1 cellular context compared by ENCODE assay signal in the genomic region with DNA sequence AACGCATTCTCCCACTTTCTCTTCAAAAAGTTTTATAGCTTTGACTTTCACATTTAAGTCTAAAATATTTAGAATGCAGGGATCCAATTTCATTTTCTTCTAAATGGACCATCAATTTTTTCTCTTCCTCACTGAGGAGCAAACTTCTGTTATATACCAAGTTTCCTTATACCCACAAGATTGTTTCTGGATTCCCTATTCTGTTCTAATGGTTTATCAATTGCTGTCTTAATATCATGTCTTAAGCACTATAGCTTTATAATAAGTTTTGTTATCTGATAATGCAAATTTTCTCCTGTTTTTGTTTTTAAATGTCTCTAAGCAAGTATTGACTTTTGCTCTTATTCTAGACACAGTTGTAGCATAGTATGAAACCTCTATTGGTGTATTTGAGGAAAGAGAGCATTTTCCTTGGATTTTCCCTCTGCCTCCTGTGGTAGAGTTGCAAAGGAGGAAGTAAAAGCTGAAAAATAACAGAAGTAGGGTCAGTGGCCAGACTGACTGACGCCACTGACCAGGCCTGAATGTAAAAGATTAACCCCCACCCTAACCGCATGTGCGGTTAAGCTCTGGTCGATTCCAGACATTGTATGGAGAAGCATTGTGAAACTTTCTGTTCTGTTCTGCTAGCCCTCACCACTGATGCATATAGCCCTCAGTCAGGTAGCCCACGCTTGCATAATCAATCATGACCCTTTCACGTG.
TF ChIP-seq lines count a peak whose summit lies in the region.

No MANE protein-coding gene starts in this region.

TF ChIP-seq in K562, 482 proteins besides CTCF, POLR2A, EP300 and RAD21 (continued from another document and continues in another):
- TF ChIP-seq, protein P1, sequence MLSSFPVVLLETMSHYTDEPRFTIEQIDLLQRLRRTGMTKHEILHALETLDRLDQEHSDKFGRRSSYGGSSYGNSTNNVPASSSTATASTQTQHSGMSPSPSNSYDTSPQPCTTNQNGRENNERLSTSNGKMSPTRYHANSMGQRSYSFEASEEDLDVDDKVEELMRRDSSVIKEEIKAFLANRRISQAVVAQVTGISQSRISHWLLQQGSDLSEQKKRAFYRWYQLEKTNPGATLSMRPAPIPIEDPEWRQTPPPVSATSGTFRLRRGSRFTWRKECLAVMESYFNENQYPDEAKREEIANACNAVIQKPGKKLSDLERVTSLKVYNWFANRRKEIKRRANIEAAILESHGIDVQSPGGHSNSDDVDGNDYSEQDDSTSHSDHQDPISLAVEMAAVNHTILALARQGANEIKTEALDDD (IDR thresholded peaks at IDR 0.05) = peak; percentile 95
- TF ChIP-seq MYNN (IDR thresholded peaks at IDR 0.05) = peak; percentile 64; the same call in 1 of the 2 replicates
- TF ChIP-seq MYNN (CRISPR knock-in tag; IDR thresholded peaks at IDR 0.05) = no peak
- TF ChIP-seq, protein P2, sequence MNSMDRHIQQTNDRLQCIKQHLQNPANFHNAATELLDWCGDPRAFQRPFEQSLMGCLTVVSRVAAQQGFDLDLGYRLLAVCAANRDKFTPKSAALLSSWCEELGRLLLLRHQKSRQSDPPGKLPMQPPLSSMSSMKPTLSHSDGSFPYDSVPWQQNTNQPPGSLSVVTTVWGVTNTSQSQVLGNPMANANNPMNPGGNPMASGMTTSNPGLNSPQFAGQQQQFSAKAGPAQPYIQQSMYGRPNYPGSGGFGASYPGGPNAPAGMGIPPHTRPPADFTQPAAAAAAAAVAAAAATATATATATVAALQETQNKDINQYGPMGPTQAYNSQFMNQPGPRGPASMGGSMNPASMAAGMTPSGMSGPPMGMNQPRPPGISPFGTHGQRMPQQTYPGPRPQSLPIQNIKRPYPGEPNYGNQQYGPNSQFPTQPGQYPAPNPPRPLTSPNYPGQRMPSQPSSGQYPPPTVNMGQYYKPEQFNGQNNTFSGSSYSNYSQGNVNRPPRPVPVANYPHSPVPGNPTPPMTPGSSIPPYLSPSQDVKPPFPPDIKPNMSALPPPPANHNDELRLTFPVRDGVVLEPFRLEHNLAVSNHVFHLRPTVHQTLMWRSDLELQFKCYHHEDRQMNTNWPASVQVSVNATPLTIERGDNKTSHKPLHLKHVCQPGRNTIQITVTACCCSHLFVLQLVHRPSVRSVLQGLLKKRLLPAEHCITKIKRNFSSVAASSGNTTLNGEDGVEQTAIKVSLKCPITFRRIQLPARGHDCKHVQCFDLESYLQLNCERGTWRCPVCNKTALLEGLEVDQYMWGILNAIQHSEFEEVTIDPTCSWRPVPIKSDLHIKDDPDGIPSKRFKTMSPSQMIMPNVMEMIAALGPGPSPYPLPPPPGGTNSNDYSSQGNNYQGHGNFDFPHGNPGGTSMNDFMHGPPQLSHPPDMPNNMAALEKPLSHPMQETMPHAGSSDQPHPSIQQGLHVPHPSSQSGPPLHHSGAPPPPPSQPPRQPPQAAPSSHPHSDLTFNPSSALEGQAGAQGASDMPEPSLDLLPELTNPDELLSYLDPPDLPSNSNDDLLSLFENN (IDR thresholded peaks at IDR 0.05; ENCODE audit: low read depth in 2 of 2, low read length in 2 of 2) = peak in 1 of 2 experiments; percentile 92; a peak in 2 of 4 replicates
- TF ChIP-seq CCAR2 (IDR thresholded peaks at IDR 0.05; ENCODE audit: low read depth, low read length) = no peak
- TF ChIP-seq MEF2D (tag; conservative IDR thresholded peaks at IDR 0.05; ENCODE audit: low read depth) = peak; percentile 80; the same call in 1 of the 2 replicates
- no peak for TF ChIP-seq ZNF444 (CRISPR knock-in tag; IDR thresholded peaks at IDR 0.05)
- TF ChIP-seq SLC30A9 (CRISPR knock-in tag; IDR thresholded peaks at IDR 0.05) = no peak
- TF ChIP-seq MTF1 (CRISPR knock-in tag; IDR thresholded peaks at IDR 0.05; ENCODE audit: borderline replicate concordance) = no peak
- peak; percentile 37; the same call in 1 of the 2 replicates for TF ChIP-seq ZFX (CRISPR knock-in tag; IDR thresholded peaks at IDR 0.05)
- TF ChIP-seq, protein P3, sequence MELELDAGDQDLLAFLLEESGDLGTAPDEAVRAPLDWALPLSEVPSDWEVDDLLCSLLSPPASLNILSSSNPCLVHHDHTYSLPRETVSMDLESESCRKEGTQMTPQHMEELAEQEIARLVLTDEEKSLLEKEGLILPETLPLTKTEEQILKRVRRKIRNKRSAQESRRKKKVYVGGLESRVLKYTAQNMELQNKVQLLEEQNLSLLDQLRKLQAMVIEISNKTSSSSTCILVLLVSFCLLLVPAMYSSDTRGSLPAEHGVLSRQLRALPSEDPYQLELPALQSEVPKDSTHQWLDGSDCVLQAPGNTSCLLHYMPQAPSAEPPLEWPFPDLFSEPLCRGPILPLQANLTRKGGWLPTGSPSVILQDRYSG (tag; conservative IDR thresholded peaks at IDR 0.05; ENCODE audit: low read depth) = no peak
- peak in 1 of 2 experiments; percentile 22; a peak in 1 of 4 replicates for TF ChIP-seq HDAC1 (IDR thresholded peaks at IDR 0.05)
- TF ChIP-seq, protein P4, sequence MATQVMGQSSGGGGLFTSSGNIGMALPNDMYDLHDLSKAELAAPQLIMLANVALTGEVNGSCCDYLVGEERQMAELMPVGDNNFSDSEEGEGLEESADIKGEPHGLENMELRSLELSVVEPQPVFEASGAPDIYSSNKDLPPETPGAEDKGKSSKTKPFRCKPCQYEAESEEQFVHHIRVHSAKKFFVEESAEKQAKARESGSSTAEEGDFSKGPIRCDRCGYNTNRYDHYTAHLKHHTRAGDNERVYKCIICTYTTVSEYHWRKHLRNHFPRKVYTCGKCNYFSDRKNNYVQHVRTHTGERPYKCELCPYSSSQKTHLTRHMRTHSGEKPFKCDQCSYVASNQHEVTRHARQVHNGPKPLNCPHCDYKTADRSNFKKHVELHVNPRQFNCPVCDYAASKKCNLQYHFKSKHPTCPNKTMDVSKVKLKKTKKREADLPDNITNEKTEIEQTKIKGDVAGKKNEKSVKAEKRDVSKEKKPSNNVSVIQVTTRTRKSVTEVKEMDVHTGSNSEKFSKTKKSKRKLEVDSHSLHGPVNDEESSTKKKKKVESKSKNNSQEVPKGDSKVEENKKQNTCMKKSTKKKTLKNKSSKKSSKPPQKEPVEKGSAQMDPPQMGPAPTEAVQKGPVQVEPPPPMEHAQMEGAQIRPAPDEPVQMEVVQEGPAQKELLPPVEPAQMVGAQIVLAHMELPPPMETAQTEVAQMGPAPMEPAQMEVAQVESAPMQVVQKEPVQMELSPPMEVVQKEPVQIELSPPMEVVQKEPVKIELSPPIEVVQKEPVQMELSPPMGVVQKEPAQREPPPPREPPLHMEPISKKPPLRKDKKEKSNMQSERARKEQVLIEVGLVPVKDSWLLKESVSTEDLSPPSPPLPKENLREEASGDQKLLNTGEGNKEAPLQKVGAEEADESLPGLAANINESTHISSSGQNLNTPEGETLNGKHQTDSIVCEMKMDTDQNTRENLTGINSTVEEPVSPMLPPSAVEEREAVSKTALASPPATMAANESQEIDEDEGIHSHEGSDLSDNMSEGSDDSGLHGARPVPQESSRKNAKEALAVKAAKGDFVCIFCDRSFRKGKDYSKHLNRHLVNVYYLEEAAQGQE (CRISPR knock-in tag; IDR thresholded peaks at IDR 0.05; ENCODE audit: low read depth) = no peak
- TF ChIP-seq CREM (IDR thresholded peaks at IDR 0.05; ENCODE audit: low read depth) = peak; percentile 94
- TF ChIP-seq, protein P5, sequence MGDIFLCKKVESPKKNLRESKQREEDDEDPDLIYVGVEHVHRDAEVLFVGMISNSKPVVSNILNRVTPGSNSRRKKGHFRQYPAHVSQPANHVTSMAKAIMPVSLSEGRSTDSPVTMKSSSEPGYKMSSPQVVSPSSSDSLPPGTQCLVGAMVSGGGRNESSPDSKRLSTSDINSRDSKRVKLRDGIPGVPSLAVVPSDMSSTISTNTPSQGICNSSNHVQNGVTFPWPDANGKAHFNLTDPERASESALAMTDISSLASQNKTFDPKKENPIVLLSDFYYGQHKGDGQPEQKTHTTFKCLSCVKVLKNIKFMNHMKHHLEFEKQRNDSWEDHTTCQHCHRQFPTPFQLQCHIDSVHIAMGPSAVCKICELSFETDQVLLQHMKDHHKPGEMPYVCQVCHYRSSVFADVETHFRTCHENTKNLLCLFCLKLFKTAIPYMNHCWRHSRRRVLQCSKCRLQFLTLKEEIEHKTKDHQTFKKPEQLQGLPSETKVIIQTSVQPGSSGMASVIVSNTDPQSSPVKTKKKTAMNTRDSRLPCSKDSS (IDR thresholded peaks at IDR 0.05; ENCODE audit: low read depth, partially characterized antibody) = no peak
- TF ChIP-seq TAF1 (IDR thresholded peaks at IDR 0.05; ENCODE audit: control insufficient read depth, extremely low read depth, insufficient read depth, low read length, severe bottlenecking) = no peak
- no peak for TF ChIP-seq ELF4 (CRISPR knock-in tag; IDR thresholded peaks at IDR 0.05)
- TF ChIP-seq HNRNPL (IDR thresholded peaks at IDR 0.05; ENCODE audit: low read depth, low read length) = no peak
- TF ChIP-seq, protein P6, sequence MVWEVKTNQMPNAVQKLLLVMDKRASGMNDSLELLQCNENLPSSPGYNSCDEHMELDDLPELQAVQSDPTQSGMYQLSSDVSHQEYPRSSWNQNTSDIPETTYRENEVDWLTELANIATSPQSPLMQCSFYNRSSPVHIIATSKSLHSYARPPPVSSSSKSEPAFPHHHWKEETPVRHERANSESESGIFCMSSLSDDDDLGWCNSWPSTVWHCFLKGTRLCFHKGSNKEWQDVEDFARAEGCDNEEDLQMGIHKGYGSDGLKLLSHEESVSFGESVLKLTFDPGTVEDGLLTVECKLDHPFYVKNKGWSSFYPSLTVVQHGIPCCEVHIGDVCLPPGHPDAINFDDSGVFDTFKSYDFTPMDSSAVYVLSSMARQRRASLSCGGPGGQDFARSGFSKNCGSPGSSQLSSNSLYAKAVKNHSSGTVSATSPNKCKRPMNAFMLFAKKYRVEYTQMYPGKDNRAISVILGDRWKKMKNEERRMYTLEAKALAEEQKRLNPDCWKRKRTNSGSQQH (CRISPR knock-in tag; IDR thresholded peaks at IDR 0.05) = no peak
- TF ChIP-seq, protein P7, sequence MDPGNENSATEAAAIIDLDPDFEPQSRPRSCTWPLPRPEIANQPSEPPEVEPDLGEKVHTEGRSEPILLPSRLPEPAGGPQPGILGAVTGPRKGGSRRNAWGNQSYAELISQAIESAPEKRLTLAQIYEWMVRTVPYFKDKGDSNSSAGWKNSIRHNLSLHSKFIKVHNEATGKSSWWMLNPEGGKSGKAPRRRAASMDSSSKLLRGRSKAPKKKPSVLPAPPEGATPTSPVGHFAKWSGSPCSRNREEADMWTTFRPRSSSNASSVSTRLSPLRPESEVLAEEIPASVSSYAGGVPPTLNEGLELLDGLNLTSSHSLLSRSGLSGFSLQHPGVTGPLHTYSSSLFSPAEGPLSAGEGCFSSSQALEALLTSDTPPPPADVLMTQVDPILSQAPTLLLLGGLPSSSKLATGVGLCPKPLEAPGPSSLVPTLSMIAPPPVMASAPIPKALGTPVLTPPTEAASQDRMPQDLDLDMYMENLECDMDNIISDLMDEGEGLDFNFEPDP (CRISPR knock-in tag; IDR thresholded peaks at IDR 0.05) = no peak
- no peak for TF ChIP-seq PTTG1 (tag; IDR thresholded peaks at IDR 0.05; ENCODE audit: low read depth)
- peak; percentile 72 for TF ChIP-seq MEIS2 (IDR thresholded peaks at IDR 0.05; ENCODE audit: partially characterized antibody)
- no peak for TF ChIP-seq ZNF41 (CRISPR knock-in tag; conservative IDR thresholded peaks at IDR 0.05)
- peak; percentile 76 for TF ChIP-seq BHLHE40 (IDR thresholded peaks at IDR 0.05; ENCODE audit: low read length)
- TF ChIP-seq, protein P8, sequence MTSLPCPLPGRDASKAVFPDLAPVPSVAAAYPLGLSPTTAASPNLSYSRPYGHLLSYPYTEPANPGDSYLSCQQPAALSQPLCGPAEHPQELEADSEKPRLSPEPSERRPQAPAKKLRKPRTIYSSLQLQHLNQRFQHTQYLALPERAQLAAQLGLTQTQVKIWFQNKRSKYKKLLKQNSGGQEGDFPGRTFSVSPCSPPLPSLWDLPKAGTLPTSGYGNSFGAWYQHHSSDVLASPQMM (CRISPR knock-in tag; IDR thresholded peaks at IDR 0.05) = no peak
- peak; percentile 55; the same call in 1 of the 2 replicates for TF ChIP-seq BCL6 (CRISPR knock-in tag; IDR thresholded peaks at IDR 0.05)
- no peak for TF ChIP-seq MCM5 (IDR thresholded peaks at IDR 0.05; ENCODE audit: low read depth)
- TF ChIP-seq, protein P9, sequence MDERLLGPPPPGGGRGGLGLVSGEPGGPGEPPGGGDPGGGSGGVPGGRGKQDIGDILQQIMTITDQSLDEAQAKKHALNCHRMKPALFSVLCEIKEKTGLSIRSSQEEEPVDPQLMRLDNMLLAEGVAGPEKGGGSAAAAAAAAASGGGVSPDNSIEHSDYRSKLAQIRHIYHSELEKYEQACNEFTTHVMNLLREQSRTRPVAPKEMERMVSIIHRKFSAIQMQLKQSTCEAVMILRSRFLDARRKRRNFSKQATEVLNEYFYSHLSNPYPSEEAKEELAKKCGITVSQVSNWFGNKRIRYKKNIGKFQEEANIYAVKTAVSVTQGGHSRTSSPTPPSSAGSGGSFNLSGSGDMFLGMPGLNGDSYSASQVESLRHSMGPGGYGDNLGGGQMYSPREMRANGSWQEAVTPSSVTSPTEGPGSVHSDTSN (CRISPR knock-in tag; IDR thresholded peaks at IDR 0.05; ENCODE audit: low read depth) = no peak
- TF ChIP-seq, protein P9 (tag; conservative IDR thresholded peaks at IDR 0.05; ENCODE audit: low read depth) = 0 out of 2 replicates have a peak, but pooled peaks have one; percentile 16
- no peak for TF ChIP-seq EGR1 (conservative IDR thresholded peaks at IDR 0.05)
- no peak for TF ChIP-seq NFIX (CRISPR knock-in tag; IDR thresholded peaks at IDR 0.05; ENCODE audit: low read depth)
- peak; percentile 96 for TF ChIP-seq TCF3 (CRISPR knock-in tag; IDR thresholded peaks at IDR 0.05)
- no peak for TF ChIP-seq PHF20 (IDR thresholded peaks at IDR 0.05; ENCODE audit: partially characterized antibody)
- TF ChIP-seq ZNF175 (CRISPR knock-in tag; IDR thresholded peaks at IDR 0.05; ENCODE audit: low read depth) = no peak; the same call in 1 of the 2 replicates
- no peak for TF ChIP-seq ZNF586 (CRISPR knock-in tag; conservative IDR thresholded peaks at IDR 0.05)
- no peak for TF ChIP-seq RBM34 (IDR thresholded peaks at IDR 0.05; ENCODE audit: borderline replicate concordance, insufficient read depth, low read length)
- TF ChIP-seq SMAD3 (CRISPR knock-in tag; conservative IDR thresholded peaks at IDR 0.05) = peak; percentile 55; the same call in 1 of the 2 replicates
- TF ChIP-seq TCF7 (IDR thresholded peaks at IDR 0.05; ENCODE audit: borderline replicate concordance) = no peak
- no peak for TF ChIP-seq ESRRB (CRISPR knock-in tag; IDR thresholded peaks at IDR 0.05; ENCODE audit: borderline replicate concordance)
- no peak for TF ChIP-seq NR4A1 (CRISPR knock-in tag; IDR thresholded peaks at IDR 0.05)
- TF ChIP-seq NR4A1 (tag; IDR thresholded peaks at IDR 0.05) = no peak
